Comparison of ENCODE assay signal across 9 cellular contexts in the genomic region with DNA sequence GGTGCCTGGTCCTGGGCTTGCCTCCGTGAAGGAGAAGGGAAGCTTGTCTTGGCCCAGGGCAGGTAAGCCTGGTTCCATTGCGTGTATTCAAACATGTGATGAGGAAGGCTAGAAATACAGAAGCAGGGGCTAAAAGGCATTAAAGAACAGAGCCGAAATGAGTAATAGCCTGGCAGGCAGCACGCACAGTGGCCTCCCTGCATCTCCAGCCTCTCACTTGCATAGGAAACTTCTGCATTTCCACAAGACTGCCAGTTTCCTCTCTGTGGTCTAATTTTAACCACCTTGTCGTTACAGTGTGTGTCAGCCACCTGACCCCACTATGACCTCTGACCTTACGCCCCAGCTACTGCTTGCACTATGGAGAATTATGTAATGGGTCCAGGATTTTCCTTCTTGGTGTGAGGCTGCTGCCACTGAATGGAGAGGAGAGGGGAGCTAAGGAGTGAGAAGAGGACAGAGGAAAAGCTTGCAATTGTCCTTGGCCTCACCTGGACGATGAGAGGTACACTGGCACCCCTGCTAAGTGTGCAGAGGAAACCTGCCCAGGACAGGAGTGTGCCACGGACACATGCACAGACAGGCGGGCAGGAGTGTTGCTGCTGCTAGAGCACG. TPM values are rescaled to one million over a fixed set of nuclear protein-coding genes. Genes with fewer than 3 reads are reported as not detected.
A peak's percentile ranks its signal among the peaks of the same experiment; 100 is the strongest.
DNase-seq lines count a peak whose midpoint lies in the region; ATAC-seq and TF ChIP-seq lines count a peak whose summit lies in the region.
"Had no signal": no experiment of that assay in that cellular context is flagged by ENCODE, and none has a peak within 500 bp of the region (broad histone marks: within the 10 kb centered on the region; RNA-seq: fewer than 3 reads in every experiment).

No MANE protein-coding gene starts in this region.

- no peak overlapping the region for H2BK120ac ChIP-seq in H9 (ENCODE audit: low read depth, low read length, poor library complexity, severe bottlenecking)

- H3K79me1 ChIP-seq in H9 (ENCODE audit: insufficient read depth, low read depth, low read length, poor library complexity, severe bottlenecking): no peaks in the 10 kb centered on the region

- H3K79me2 ChIP-seq in H9 (ENCODE audit: insufficient read depth, low read length): no peaks in the 10 kb centered on the region

- peaks cover 90% of the 10 kb centered on the region for H3K4me1 Mint-ChIP-seq in stimulated activated naive CD8-positive, alpha-beta T cell treated with anti-CD3 and anti-CD28 coated beads, Interleukin-15, amount 100 ng/mL, for 72 hours
- peaks cover 22 to 31% of the 10 kb centered on the region in 2 experiments for H3K4me1 Mint-ChIP-seq in H9

- no peak overlapping the region for H4K91ac ChIP-seq in H9 (ENCODE audit: insufficient read length, low read depth, low read length)

- no peak overlapping the region for H3K23ac ChIP-seq in H9 (ENCODE audit: insufficient read length, low read depth, low read length)

- H4K8ac ChIP-seq in H9 (replicated peaks; ENCODE audit: insufficient read length, low read depth, low read length): no peak overlapping the region

- H3K36me3 ChIP-seq in KOPT-K1 (ENCODE audit: insufficient read depth, low read length): peaks cover 30% of the 10 kb centered on the region

- no peak overlapping the region for H2BK12ac ChIP-seq in H9 (ENCODE audit: insufficient read length, low read depth, low read length)

- no peaks in the 10 kb centered on the region for H3K27me3 ChIP-seq in H9 (ENCODE audit: insufficient read depth, low read length)

- H2AFZ ChIP-seq in H9 (ENCODE audit: low read length): no peak overlapping the region

- H3K23me2 ChIP-seq in H9 (ENCODE audit: insufficient read length, low read depth, low read length, poor library complexity, severe bottlenecking): no peaks in the 10 kb centered on the region

- H3T11ph ChIP-seq in H9 (ENCODE audit: low read length): no peak overlapping the region

- no peak overlapping the region for H2AK5ac ChIP-seq in H9 (ENCODE audit: insufficient read length, low read length)

- H3K27ac ChIP-seq in KOPT-K1 (ENCODE audit: low read depth, low read length, poor library complexity, severe bottlenecking) (peak overlapping the region; percentile 89), H9 (ENCODE audit: insufficient read length, low read depth, low read length) (no peak overlapping the region)
- H3K27ac ChIP-seq: epithelial cell of prostate had no signal

- peaks cover 6% of the 10 kb centered on the region; the same call in 1 of the 2 replicates for H3K4me1 ChIP-seq in H9 (ENCODE audit: insufficient read depth, low read length)

- H3K14ac ChIP-seq in H9 (ENCODE audit: insufficient read depth, low read length): no peak overlapping the region

- peak overlapping the region; percentile 61 to 68 for H3K4me3 Mint-ChIP-seq in stimulated activated naive CD8-positive, alpha-beta T cell treated with anti-CD3 and anti-CD28 coated beads, Interleukin-15, amount 100 ng/mL, for 72 hours
- H3K4me3 Mint-ChIP-seq in H9: no peak overlapping the region

- H3K36me3 Mint-ChIP-seq in H9 (ENCODE audit: insufficient read depth in 1 of 3, low read depth in 3 of 3): peaks cover 0 to 10% (median 0%) of the 10 kb centered on the region in 3 experiments; a peak in 1 of 7 replicates

- H3K18ac ChIP-seq in H9 (ENCODE audit: insufficient read length, low read depth, low read length): no peak overlapping the region

- no peaks in the 10 kb centered on the region for H3K9me3 Mint-ChIP-seq in stimulated activated naive CD8-positive, alpha-beta T cell treated with anti-CD3 and anti-CD28 coated beads, Interleukin-15, amount 100 ng/mL, for 72 hours
- H3K9me3 Mint-ChIP-seq in H9: no peaks in the 10 kb centered on the region

- H3K9ac ChIP-seq in H9 (ENCODE audit: extremely low read depth, insufficient read length, low read length): no peak overlapping the region

- no CpG with 5 or more reads among the region's 10 CpGs for WGBS in H9 (ENCODE audit: extremely low coverage, insufficient read length, low lambda C conversion rate)

- H2BK5ac ChIP-seq in H9 (ENCODE audit: insufficient read length, low read length): no peak overlapping the region

- H3K4ac ChIP-seq in H9 (ENCODE audit: low read depth, low read length): no peak overlapping the region

- H3K27ac Mint-ChIP-seq in stimulated activated naive CD8-positive, alpha-beta T cell treated with anti-CD3 and anti-CD28 coated beads, Interleukin-15, amount 100 ng/mL, for 72 hours: peak overlapping the region; percentile 22 to 68
- H3K27ac Mint-ChIP-seq in H9: no peak overlapping the region

- no peak overlapping the region for H3K56ac ChIP-seq in H9 (ENCODE audit: insufficient read length, low read depth, low read length)

- H3K4me2 ChIP-seq in H9 (ENCODE audit: insufficient read depth, insufficient read length, low read length): no peak overlapping the region

- no peaks in the 10 kb centered on the region for H3K27me3 Mint-ChIP-seq in stimulated activated naive CD8-positive, alpha-beta T cell treated with anti-CD3 and anti-CD28 coated beads, Interleukin-15, amount 100 ng/mL, for 72 hours
- no peaks in the 10 kb centered on the region for H3K27me3 Mint-ChIP-seq in H9 (ENCODE audit: low read depth)

- no peak overlapping the region for H2BK20ac ChIP-seq in H9 (ENCODE audit: low read depth, low read length, poor library complexity, severe bottlenecking)

- H3K9me3 ChIP-seq in KOPT-K1 (ENCODE audit: insufficient read depth, low read length, poor library complexity, severe bottlenecking) (no peaks in the 10 kb centered on the region), H9 (ENCODE audit: control insufficient read depth, low read depth, low read length) (no peaks in the 10 kb centered on the region)

- no peak for TF ChIP-seq CTCF in H9 (conservative IDR thresholded peaks at IDR 0.05)

- no peak overlapping the region for H2BK15ac ChIP-seq in H9 (ENCODE audit: low read depth, low read length)

- peak; percentile 53 for DNase-seq in GM19240 (ENCODE audit: insufficient read length, low spot score)
- DNase-seq in activated T-cell treated with anti-CD3 and anti-CD28 coated beads, Interleukin-2, amount 50 U/mL, for 48 hours: peak; percentile 62 to 66
- no peak for DNase-seq in left lobe of liver (ENCODE audit: low spot score)
- peak; percentile 54 to 75 for DNase-seq in stimulated activated naive CD8-positive, alpha-beta T cell treated with anti-CD3 and anti-CD28 coated beads, Interleukin-15, amount 100 ng/mL, for 72 hours
- no peak for DNase-seq in NCI-H2029 (lab: John Stamatoyannopoulos, UW)
- DNase-seq in H9: no peak

- no peak overlapping the region for H4K5ac ChIP-seq in H9 (ENCODE audit: insufficient read length, low read depth, low read length)

- ATAC-seq in left lobe of liver (peak; percentile 26), SK-N-SH treated with all-trans-retinoic acid at 6 μM for 48 hours (no peak)
- ATAC-seq in stimulated activated naive CD8-positive, alpha-beta T cell treated with anti-CD3 and anti-CD28 coated beads, Interleukin-15, amount 100 ng/mL, for 72 hours: peak; percentile 88

- no peaks in the 10 kb centered on the region for H4K20me1 ChIP-seq in H9 (ENCODE audit: control insufficient read depth, insufficient read depth, insufficient read length)

TF ChIP-seq in SK-N-SH treated with all-trans-retinoic acid at 6 μM for 48 hours, 23 proteins besides CTCF, POLR2A, EP300 and RAD21 (continues in another document):
- TF ChIP-seq ZFP30 (CRISPR knock-in tag; IDR thresholded peaks at IDR 0.05) (no peak), OSR1 (CRISPR knock-in tag; IDR thresholded peaks at IDR 0.05) (no peak), ZFP3 (CRISPR knock-in tag; IDR thresholded peaks at IDR 0.05) (no peak), PPARA (CRISPR knock-in tag; IDR thresholded peaks at IDR 0.05; ENCODE audit: borderline replicate concordance) (no peak), SNAI2 (CRISPR knock-in tag; IDR thresholded peaks at IDR 0.05) (no peak), ZNF565 (CRISPR knock-in tag; conservative IDR thresholded peaks at IDR 0.05; ENCODE audit: low read depth) (no peak), CSDC2 (CRISPR knock-in tag; IDR thresholded peaks at IDR 0.05) (no peak), ZC3H10 (CRISPR knock-in tag; IDR thresholded peaks at IDR 0.05) (no peak), TCF4 (CRISPR knock-in tag; IDR thresholded peaks at IDR 0.05; ENCODE audit: borderline replicate concordance) (no peak), RARB (CRISPR knock-in tag; IDR thresholded peaks at IDR 0.05) (no peak)
- TF ChIP-seq, protein P1, sequence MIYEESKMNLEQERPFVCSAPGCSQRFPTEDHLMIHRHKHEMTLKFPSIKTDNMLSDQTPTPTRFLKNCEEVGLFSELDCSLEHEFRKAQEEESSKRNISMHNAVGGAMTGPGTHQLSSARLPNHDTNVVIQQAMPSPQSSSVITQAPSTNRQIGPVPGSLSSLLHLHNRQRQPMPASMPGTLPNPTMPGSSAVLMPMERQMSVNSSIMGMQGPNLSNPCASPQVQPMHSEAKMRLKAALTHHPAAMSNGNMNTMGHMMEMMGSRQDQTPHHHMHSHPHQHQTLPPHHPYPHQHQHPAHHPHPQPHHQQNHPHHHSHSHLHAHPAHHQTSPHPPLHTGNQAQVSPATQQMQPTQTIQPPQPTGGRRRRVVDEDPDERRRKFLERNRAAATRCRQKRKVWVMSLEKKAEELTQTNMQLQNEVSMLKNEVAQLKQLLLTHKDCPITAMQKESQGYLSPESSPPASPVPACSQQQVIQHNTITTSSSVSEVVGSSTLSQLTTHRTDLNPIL (CRISPR knock-in tag; IDR thresholded peaks at IDR 0.05; ENCODE audit: low read depth): no peak
- TF ChIP-seq, protein P2, sequence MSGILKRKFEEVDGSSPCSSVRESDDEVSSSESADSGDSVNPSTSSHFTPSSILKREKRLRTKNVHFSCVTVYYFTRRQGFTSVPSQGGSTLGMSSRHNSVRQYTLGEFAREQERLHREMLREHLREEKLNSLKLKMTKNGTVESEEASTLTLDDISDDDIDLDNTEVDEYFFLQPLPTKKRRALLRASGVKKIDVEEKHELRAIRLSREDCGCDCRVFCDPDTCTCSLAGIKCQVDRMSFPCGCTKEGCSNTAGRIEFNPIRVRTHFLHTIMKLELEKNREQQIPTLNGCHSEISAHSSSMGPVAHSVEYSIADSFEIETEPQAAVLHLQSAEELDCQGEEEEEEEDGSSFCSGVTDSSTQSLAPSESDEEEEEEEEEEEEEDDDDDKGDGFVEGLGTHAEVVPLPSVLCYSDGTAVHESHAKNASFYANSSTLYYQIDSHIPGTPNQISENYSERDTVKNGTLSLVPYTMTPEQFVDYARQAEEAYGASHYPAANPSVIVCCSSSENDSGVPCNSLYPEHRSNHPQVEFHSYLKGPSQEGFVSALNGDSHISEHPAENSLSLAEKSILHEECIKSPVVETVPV (CRISPR knock-in tag; IDR thresholded peaks at IDR 0.05): no peak

RNA-seq across cellular contexts. Expression of a gene that starts 32.8 kb away (rescaled TPM):
- total RNA-seq in left lobe of liver (9.9 TPM), H9 (2021) (1.8 and 2.7 TPM in 2 replicates)

RNA-seq across cellular contexts. Expression of a gene that starts 45.9 kb away (rescaled TPM):
- total RNA-seq in left lobe of liver (15.3 TPM), H9 (2021) (24.2 and 24.6 TPM in 2 replicates)

RNA-seq across cellular contexts. Expression of a gene that starts 57.8 kb away (rescaled TPM):
- total RNA-seq in left lobe of liver: 38.8 TPM
- total RNA-seq in H9 (2021): 27.5 and 31.3 TPM in 2 replicates

Comparison
In these comparisons a context has a peak if more than half of its experiments do, and no peak if none do; other contexts are left out.
1. DNase-seq: peak in GM19240 (single experiment), activated T-cell treated with anti-CD3 and anti-CD28 coated beads, Interleukin-2, amount 50 U/mL, for 48 hours (2 of 2) and stimulated activated naive CD8-positive, alpha-beta T cell treated with anti-CD3 and anti-CD28 coated beads, Interleukin-15, amount 100 ng/mL, for 72 hours (2 of 2); none in left lobe of liver (single experiment), NCI-H2029 (single experiment) and H9 (single experiment).
2. H3K27ac Mint-ChIP-seq: peak in stimulated activated naive CD8-positive, alpha-beta T cell treated with anti-CD3 and anti-CD28 coated beads, Interleukin-15, amount 100 ng/mL, for 72 hours (2 of 2); none in H9 (0 of 3).
3. H3K4me3 Mint-ChIP-seq: peak in stimulated activated naive CD8-positive, alpha-beta T cell treated with anti-CD3 and anti-CD28 coated beads, Interleukin-15, amount 100 ng/mL, for 72 hours (2 of 2); none in H9 (0 of 2).